1 cellular context compared by ENCODE assay signal in the genomic region with DNA sequence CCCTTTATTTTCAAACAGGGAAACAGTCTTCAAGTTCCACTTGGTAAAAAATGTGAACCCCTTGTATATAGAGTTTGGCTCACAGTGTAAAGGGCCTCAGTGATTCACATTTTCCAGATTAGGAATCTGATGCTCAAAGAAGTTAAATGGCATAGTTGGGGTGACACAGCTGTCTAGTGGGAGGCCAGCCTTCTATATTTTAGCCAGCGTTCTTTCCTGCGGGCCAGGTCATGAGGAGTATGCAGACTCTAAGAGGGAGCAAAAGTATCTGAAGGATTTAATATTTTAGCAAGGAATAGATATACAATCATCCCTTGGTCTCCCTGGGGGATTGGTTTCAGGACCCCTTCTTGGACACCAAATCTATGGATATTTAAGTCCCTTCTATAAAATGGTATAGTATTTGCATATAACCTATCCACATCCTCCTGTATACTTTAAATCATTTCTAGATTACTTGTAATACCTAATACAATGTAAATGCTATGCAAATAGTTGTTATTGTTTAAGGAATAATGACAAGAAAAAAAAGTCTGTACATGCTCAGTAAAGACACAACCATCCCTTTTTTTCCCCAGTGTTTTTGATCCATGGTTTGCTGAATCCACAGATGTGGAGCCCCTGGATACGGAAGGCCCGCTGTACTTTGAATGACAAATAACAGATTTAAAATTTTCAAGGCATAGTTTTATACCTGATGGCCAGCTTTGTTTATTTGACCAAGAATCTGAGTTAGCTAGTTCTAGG.
TF ChIP-seq lines count a peak whose summit lies in the region.

No MANE protein-coding gene starts in this region.

TF ChIP-seq in GM12878, 131 proteins besides CTCF, POLR2A, EP300 and RAD21:
- TF ChIP-seq, protein P1, sequence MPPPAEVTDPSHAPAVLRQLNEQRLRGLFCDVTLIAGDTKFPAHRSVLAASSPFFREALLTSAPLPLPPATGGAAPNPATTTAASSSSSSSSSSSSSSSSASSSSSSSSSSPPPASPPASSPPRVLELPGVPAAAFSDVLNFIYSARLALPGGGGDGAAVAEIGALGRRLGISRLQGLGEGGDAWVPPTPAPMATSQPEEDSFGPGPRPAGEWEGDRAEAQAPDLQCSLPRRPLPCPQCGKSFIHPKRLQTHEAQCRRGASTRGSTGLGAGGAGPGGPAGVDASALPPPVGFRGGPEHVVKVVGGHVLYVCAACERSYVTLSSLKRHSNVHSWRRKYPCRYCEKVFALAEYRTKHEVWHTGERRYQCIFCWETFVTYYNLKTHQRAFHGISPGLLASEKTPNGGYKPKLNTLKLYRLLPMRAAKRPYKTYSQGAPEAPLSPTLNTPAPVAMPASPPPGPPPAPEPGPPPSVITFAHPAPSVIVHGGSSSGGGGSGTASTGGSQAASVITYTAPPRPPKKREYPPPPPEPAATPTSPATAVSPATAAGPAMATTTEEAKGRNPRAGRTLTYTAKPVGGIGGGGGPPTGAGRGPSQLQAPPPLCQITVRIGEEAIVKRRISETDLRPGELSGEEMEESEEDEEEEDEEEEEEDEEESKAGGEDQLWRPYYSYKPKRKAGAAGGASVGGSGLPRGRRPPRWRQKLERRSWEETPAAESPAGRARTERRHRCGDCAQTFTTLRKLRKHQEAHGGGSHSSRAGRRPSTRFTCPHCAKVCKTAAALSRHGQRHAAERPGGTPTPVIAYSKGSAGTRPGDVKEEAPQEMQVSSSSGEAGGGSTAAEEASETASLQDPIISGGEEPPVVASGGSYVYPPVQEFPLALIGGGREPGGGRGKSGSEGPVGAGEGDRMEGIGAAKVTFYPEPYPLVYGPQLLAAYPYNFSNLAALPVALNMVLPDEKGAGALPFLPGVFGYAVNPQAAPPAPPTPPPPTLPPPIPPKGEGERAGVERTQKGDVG (CRISPR knock-in tag; IDR thresholded peaks at IDR 0.05): 0 out of 2 replicates have a peak, but pooled peaks have one; percentile 21
- TF ChIP-seq, protein P2, sequence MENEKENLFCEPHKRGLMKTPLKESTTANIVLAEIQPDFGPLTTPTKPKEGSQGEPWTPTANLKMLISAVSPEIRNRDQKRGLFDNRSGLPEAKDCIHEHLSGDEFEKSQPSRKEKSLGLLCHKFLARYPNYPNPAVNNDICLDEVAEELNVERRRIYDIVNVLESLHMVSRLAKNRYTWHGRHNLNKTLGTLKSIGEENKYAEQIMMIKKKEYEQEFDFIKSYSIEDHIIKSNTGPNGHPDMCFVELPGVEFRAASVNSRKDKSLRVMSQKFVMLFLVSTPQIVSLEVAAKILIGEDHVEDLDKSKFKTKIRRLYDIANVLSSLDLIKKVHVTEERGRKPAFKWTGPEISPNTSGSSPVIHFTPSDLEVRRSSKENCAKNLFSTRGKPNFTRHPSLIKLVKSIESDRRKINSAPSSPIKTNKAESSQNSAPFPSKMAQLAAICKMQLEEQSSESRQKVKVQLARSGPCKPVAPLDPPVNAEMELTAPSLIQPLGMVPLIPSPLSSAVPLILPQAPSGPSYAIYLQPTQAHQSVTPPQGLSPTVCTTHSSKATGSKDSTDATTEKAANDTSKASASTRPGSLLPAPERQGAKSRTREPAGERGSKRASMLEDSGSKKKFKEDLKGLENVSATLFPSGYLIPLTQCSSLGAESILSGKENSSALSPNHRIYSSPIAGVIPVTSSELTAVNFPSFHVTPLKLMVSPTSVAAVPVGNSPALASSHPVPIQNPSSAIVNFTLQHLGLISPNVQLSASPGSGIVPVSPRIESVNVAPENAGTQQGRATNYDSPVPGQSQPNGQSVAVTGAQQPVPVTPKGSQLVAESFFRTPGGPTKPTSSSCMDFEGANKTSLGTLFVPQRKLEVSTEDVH (IDR thresholded peaks at IDR 0.05; ENCODE audit: low read depth, partially characterized antibody): peak; percentile 24
- TF ChIP-seq BMI1 (IDR thresholded peaks at IDR 0.05; ENCODE audit: borderline replicate concordance) (peak; percentile 11; the same call in 1 of the 2 replicates), BACH1 (IDR thresholded peaks at IDR 0.05; ENCODE audit: borderline replicate concordance) (peak; percentile 26; the same call in 1 of the 2 replicates), JUND (IDR thresholded peaks at IDR 0.05; ENCODE audit: low read depth, low read length) (no peak), MXI1 (IDR thresholded peaks at IDR 0.05; ENCODE audit: low read depth, low read length) (no peak)
